In genomic region chr12:96906849-96907664, GRCh38 we compare ENCODE assay signal across 8 cellular contexts. TPM values are rescaled to one million over a fixed set of nuclear protein-coding genes. Genes with fewer than 3 reads are reported as not detected.
DNase-seq lines count a peak whose midpoint lies in the region; ATAC-seq lines count a peak whose summit lies in the region.

A gene with protein sequence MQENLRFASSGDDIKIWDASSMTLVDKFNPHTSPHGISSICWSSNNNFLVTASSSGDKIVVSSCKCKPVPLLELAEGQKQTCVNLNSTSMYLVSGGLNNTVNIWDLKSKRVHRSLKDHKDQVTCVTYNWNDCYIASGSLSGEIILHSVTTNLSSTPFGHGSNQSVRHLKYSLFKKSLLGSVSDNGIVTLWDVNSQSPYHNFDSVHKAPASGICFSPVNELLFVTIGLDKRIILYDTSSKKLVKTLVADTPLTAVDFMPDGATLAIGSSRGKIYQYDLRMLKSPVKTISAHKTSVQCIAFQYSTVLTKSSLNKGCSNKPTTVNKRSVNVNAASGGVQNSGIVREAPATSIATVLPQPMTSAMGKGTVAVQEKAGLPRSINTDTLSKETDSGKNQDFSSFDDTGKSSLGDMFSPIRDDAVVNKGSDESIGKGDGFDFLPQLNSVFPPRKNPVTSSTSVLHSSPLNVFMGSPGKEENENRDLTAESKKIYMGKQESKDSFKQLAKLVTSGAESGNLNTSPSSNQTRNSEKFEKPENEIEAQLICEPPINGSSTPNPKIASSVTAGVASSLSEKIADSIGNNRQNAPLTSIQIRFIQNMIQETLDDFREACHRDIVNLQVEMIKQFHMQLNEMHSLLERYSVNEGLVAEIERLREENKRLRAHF (plus strand): TSS chr12:96907257. CDS start chr12:96909760, 2,503 bp downstream.

- peak within 1 kb of the TSS; percentile 64 for H3K27ac ChIP-seq in mesodermal cell (ENCODE audit: low read depth, low read length, severe bottlenecking)

- in situ Hi-C loops in endometrial microvascular endothelial cells (cut with HindIII; ENCODE audit: inconsistent ontology term, low pct_unique_long_range_greater_than_20kb, low sequenced_read_pairs): no loop called here

- DNase-seq in COLO829 (ENCODE audit: low spot score) (peak; percentile 54), HK-2 (ENCODE audit: unreplicated experiment) (peak; percentile 87), NOMO-1 treated with DMSO at 0.1 percent for 48 hours (lab: John Stamatoyannopoulos, UW; ENCODE audit: unreplicated experiment) (peak; percentile 58)
- peak; percentile 51 for DNase-seq in activated CD8-positive, alpha-beta memory T cell treated with anti-CD3 and anti-CD28 coated beads, Interleukin-2, amount 50 U/mL, for 24 hours (ENCODE audit: extremely low read depth)
- DNase-seq in stimulated activated CD8-positive, alpha-beta memory T cell treated with anti-CD3 and anti-CD28 coated beads, Interleukin-15, amount 100 ng/mL, for 24 hours (ENCODE audit: low read depth): peak; percentile 62

- H3K4me3 ChIP-seq in mesodermal cell (ENCODE audit: extremely low read depth, insufficient read depth, low read length, poor library complexity, severe bottlenecking): peak within 1 kb of the TSS; percentile 77

- peak; percentile 96 for ATAC-seq in GM19463 (IDR thresholded peaks at IDR 0.05; ENCODE audit: unreplicated experiment)

- WGBS in mesodermal cell (ENCODE audit: insufficient coverage in 2 of 2), 2 experiments: 3 to 4% methylated on average over 40 to 52 of the region's 68 CpGs

- peaks cover 6% of the 10 kb centered on the region for H3K4me1 ChIP-seq in mesodermal cell (ENCODE audit: control insufficient read depth, insufficient read depth, low read length, poor library complexity, severe bottlenecking)

- H3K36me3 ChIP-seq in mesodermal cell (ENCODE audit: control insufficient read depth, insufficient read depth, low read length): no peaks in the 10 kb centered on the region

- no peaks in the 10 kb centered on the region for H3K9me3 ChIP-seq in mesodermal cell (ENCODE audit: control insufficient read depth, low read length)

RNA-seq across cellular contexts. Expression of the gene that starts here (rescaled TPM):
- 33.5 TPM for total RNA-seq in endometrial microvascular endothelial cells (ENCODE audit: inconsistent ontology term)
- 29.8 TPM for polyA plus RNA-seq in mesodermal cell (2013, experiment 1 of 2)
- polyA plus RNA-seq in mesodermal cell (2013, experiment 2 of 2): 30.0 TPM

Comparison
In these comparisons a context has a peak if more than half of its experiments do, and no peak if none do; other contexts are left out.
1. Peak in every context shown above with its lines: DNase-seq, ATAC-seq, H3K4me3 ChIP-seq and H3K27ac ChIP-seq.